In genomic region chr15:43769584-43770228, GRCh38 we compare ENCODE assay signal across 8 cellular contexts. TPM values are rescaled to one million over a fixed set of nuclear protein-coding genes. Genes with fewer than 3 reads are reported as not detected.
DNase-seq lines count a peak whose midpoint lies in the region; ATAC-seq and TF ChIP-seq lines count a peak whose summit lies in the region.

No MANE protein-coding gene starts in this region.

- H3K36me3 ChIP-seq in CD8-positive, alpha-beta memory T cell (ENCODE audit: insufficient read depth, low read length): peaks cover 53% of the 10 kb centered on the region
- H3K36me3 ChIP-seq in heart right ventricle (peaks cover 0 to 97% (median 84%) of the 10 kb centered on the region in 9 donors), sigmoid colon (peaks cover 46 to 89% (median 62%) of the 10 kb centered on the region in 4 donors)

- no peak overlapping the region for H3K27ac ChIP-seq in CD8-positive, alpha-beta memory T cell (ENCODE audit: low read depth, low read length)
- H3K27ac ChIP-seq in heart right ventricle (no peak overlapping the region), sigmoid colon (no peak overlapping the region)

- no peaks in the 10 kb centered on the region for H3K9me3 Mint-ChIP-seq in CD8-positive, alpha-beta memory T cell

- no peak for TF ChIP-seq POLR2A in sigmoid colon (IDR thresholded peaks at IDR 0.05)

- POLR2A ChIA-PET in CD8-positive, alpha-beta memory T cell (lab: Charles Lee): no interaction called here

- H3K27ac Mint-ChIP-seq in CD8-positive, alpha-beta memory T cell: peak overlapping the region in 5 of 8 donors; percentile 36 to 87 (median 57)

- peak; percentile 61 to 87 (median 78) for TF ChIP-seq CTCF in heart right ventricle (IDR thresholded peaks at IDR 0.05)
- TF ChIP-seq CTCF in sigmoid colon (IDR thresholded peaks at IDR 0.05): peak; percentile 12 to 77 (median 72)

- no peak overlapping the region for H3K4me3 ChIP-seq in CD8-positive, alpha-beta memory T cell (ENCODE audit: low read length)
- H3K4me3 ChIP-seq in heart right ventricle: no peak overlapping the region
- no peak overlapping the region for H3K4me3 ChIP-seq in sigmoid colon

- H3K36me3 Mint-ChIP-seq in CD8-positive, alpha-beta memory T cell: peaks cover 0 to 80% (median 24%) of the 10 kb centered on the region in 3 donors

- no peaks in the 10 kb centered on the region for H3K9me3 ChIP-seq in CD8-positive, alpha-beta memory T cell (ENCODE audit: low read length)
- no peaks in the 10 kb centered on the region for H3K9me3 ChIP-seq in heart right ventricle
- H3K9me3 ChIP-seq in sigmoid colon: no peaks in the 10 kb centered on the region

- H3K27me3 Mint-ChIP-seq in CD8-positive, alpha-beta memory T cell: no peaks in the 10 kb centered on the region

- CTCF ChIA-PET in CD8-positive, alpha-beta memory T cell (lab: Charles Lee): interaction anchor here (0.8 to 1.7 kb wide), 8 partner anchors 9 to 23 kb away, joined by 3 to 5 read pairs (median 4); partner anchors contain the start of gene SERF2

- intact Hi-C loops in heart right ventricle (cut with DNase I) (no loop called here), sigmoid colon (cut with DNase I) (no loop called here)

- peaks cover 0 to 4% (median 3%) of the 10 kb centered on the region in 3 donors for H3K4me1 Mint-ChIP-seq in CD8-positive, alpha-beta memory T cell

- no peaks in the 10 kb centered on the region for H3K27me3 ChIP-seq in CD8-positive, alpha-beta memory T cell (ENCODE audit: insufficient read depth, low read length, poor library complexity, severe bottlenecking)
- H3K27me3 ChIP-seq in heart right ventricle: no peaks in the 10 kb centered on the region
- no peaks in the 10 kb centered on the region for H3K27me3 ChIP-seq in sigmoid colon

- peak in 7 of 8 donors; percentile 30 to 62 (median 37) for ATAC-seq in heart right ventricle
- ATAC-seq in HG02852 (IDR thresholded peaks at IDR 0.05; ENCODE audit: unreplicated experiment): no peak
- ATAC-seq in GM21390 (IDR thresholded peaks at IDR 0.05; ENCODE audit: unreplicated experiment): no peak

- peak; percentile 38 to 66 (median 41) for DNase-seq in CD8-positive, alpha-beta memory T cell
- DNase-seq in HK-2 (ENCODE audit: unreplicated experiment): peak; percentile 26
- DNase-seq in SHP77 (lab: John Stamatoyannopoulos, UW): peak; percentile 19 to 53
- peak; percentile 66 for DNase-seq in activated naive CD4-positive, alpha-beta T cell treated with anti-CD3 and anti-CD28 coated beads, Interleukin-2, amount 50 U/mL, for 16 hours
- DNase-seq in heart right ventricle: peak; percentile 38 to 48
- no peak for DNase-seq in sigmoid colon

- no peak for TF ChIP-seq EP300 in sigmoid colon (IDR thresholded peaks at IDR 0.05)

- no peak overlapping the region for H3K4me3 Mint-ChIP-seq in CD8-positive, alpha-beta memory T cell

- WGBS in heart right ventricle, 2 donors: 70 to 73% methylated on average over 5 of the region's 5 CpGs
- 59 to 68% methylated on average over 5 of the region's 5 CpGs for WGBS in sigmoid colon, 2 donors

- no peaks in the 10 kb centered on the region for H3K4me1 ChIP-seq in CD8-positive, alpha-beta memory T cell (ENCODE audit: insufficient read depth, low read length)
- H3K4me1 ChIP-seq in heart right ventricle: peaks cover 0 to 22% (median 0%) of the 10 kb centered on the region in 9 donors
- H3K4me1 ChIP-seq in sigmoid colon: no peaks in the 10 kb centered on the region

RNA-seq across cellular contexts. Expression of gene ELL3, which starts 7.1 kb away (rescaled TPM):
- total RNA-seq in CD8-positive, alpha-beta memory T cell: 1 to 10 TPM in 1 of 2 experiments, under 1 TPM in 1; 0.49 to 1.8 TPM
- 0.24 TPM for polyA plus RNA-seq in CD8-positive, alpha-beta memory T cell
- 1 to 10 TPM in 3 of 10 donors, under 1 TPM in 7; 0.25 to 1.6 (median 0.84) TPM for total RNA-seq in heart right ventricle
- polyA plus RNA-seq in heart right ventricle: 1 to 10 TPM in 1 of 2 donors, under 1 TPM in 1; 0.84 to 1.2 TPM
- 1 to 10 TPM; 1.9 to 6.4 (median 4.3) TPM for total RNA-seq in sigmoid colon
- polyA plus RNA-seq in sigmoid colon: 10 to 100 TPM; 31.1 to 45.8 (median 36.0) TPM

RNA-seq across cellular contexts. Expression of gene SERF2, which starts 22.4 kb away (rescaled TPM):
- total RNA-seq in CD8-positive, alpha-beta memory T cell: 100 to 1,000 TPM; 624 to 632 TPM
- 1,932 TPM for polyA plus RNA-seq in CD8-positive, alpha-beta memory T cell
- total RNA-seq in heart right ventricle (1,000 to 10,000 TPM in 3 of 10 donors, 100 to 1,000 TPM in 7; 626 to 1,166 (median 689) TPM), sigmoid colon (100 to 1,000 TPM; 625 to 803 (median 718) TPM)
- polyA plus RNA-seq in heart right ventricle (1,000 to 10,000 TPM; 2,367 to 4,286 TPM), sigmoid colon (1,000 to 10,000 TPM; 1,723 to 3,090 (median 2,981) TPM)

RNA-seq across cellular contexts. Expression of gene PDIA3, which starts 23.5 kb away (rescaled TPM):
- total RNA-seq in CD8-positive, alpha-beta memory T cell: 100 to 1,000 TPM; 336 to 338 TPM
- 383 TPM for polyA plus RNA-seq in CD8-positive, alpha-beta memory T cell
- total RNA-seq in heart right ventricle: 100 to 1,000 TPM; 119 to 241 (median 144) TPM
- 100 to 1,000 TPM; 100 to 257 TPM for polyA plus RNA-seq in heart right ventricle
- total RNA-seq in sigmoid colon: 10 to 100 TPM; 62.0 to 66.2 (median 63.4) TPM
- 100 to 1,000 TPM in 1 of 3 donors, 10 to 100 TPM in 2; 36.6 to 430 (median 82.5) TPM for polyA plus RNA-seq in sigmoid colon

RNA-seq across cellular contexts. Expression of gene SERINC4, which starts 30.3 kb away (rescaled TPM):
- total RNA-seq in CD8-positive, alpha-beta memory T cell: under 1 TPM; 0.20 to 0.26 TPM
- 2.2 TPM for polyA plus RNA-seq in CD8-positive, alpha-beta memory T cell
- total RNA-seq in heart right ventricle (under 1 TPM in 9 of 10 donors, not detected in 1; 0.09 to 0.72 (median 0.38) TPM), sigmoid colon (under 1 TPM in 1 of 4 donors, not detected in 3; 0.27 TPM)
- polyA plus RNA-seq in heart right ventricle (under 1 TPM; 0.29 to 0.59 TPM), sigmoid colon (under 1 TPM in 2 of 3 donors, not detected in 1; 0.60 to 0.61 TPM)

RNA-seq across cellular contexts. Expression of gene HYPK, which starts 30.7 kb away (rescaled TPM):
- total RNA-seq in CD8-positive, alpha-beta memory T cell: 10 to 100 TPM; 28.5 to 32.7 TPM
- 11.9 TPM for polyA plus RNA-seq in CD8-positive, alpha-beta memory T cell
- total RNA-seq in heart right ventricle (10 to 100 TPM in 5 of 10 donors, 1 to 10 TPM in 5; 5.5 to 24.3 (median 9.9) TPM), sigmoid colon (10 to 100 TPM in 2 of 4 donors, 1 to 10 TPM in 2; 3.6 to 22.8 (median 10.4) TPM)
- polyA plus RNA-seq in heart right ventricle (10 to 100 TPM; 11.4 to 23.0 TPM), sigmoid colon (10 to 100 TPM; 13.8 to 22.2 (median 14.7) TPM)

Comparison
In these comparisons a context has a peak if more than half of its experiments do, and no peak if none do; other contexts are left out.
1. ATAC-seq: peak in heart right ventricle (7 of 8); none in HG02852 (single experiment) and GM21390 (single experiment).